Comparison of ENCODE assay signal across 10 cellular contexts in genomic region chr2:25310965-25311865, GRCh38. TPM values are rescaled to one million over a fixed set of nuclear protein-coding genes. Genes with fewer than 3 reads are reported as not detected.
A peak's percentile ranks its signal among the peaks of the same experiment; 100 is the strongest.
DNase-seq lines count a peak whose midpoint lies in the region; ATAC-seq and TF ChIP-seq lines count a peak whose summit lies in the region.
"Had no signal": no experiment of that assay in that cellular context is flagged by ENCODE, and none has a peak within 500 bp of the region (broad histone marks: within the 10 kb centered on the region; RNA-seq: fewer than 3 reads in every experiment).

No MANE protein-coding gene starts in this region.

- TF ChIP-seq CTCF in left ventricle myocardium inferior (IDR thresholded peaks at IDR 0.05; ENCODE audit: borderline replicate concordance), result no peak
- no peak for TF ChIP-seq CTCF in upper lobe of left lung (IDR thresholded peaks at IDR 0.05)

- H3K27ac ChIP-seq in left ventricle myocardium inferior (replicated peaks) (peak overlapping the region; percentile 80), upper lobe of left lung (peak overlapping the region in 2 of 4 donors; percentile 5 to 36)

- H3K4me3 Mint-ChIP-seq in activated CD4-positive, alpha-beta T cell treated with anti-CD3 and anti-CD28 coated beads, Interleukin-2, amount 10 ng/mL, durations not matched to agents 24 days and 14 days, result peak overlapping the region; percentile 40

- H3K36me3 ChIP-seq in left ventricle myocardium inferior (peaks cover 10% of the 10 kb centered on the region), upper lobe of left lung (peaks cover 0 to 23% (median 7%) of the 10 kb centered on the region in 4 donors)

- H3K4me3 ChIP-seq in left ventricle myocardium inferior, result no peak overlapping the region
- H3K4me3 ChIP-seq in upper lobe of left lung, result no peak overlapping the region

- H3K27me3 ChIP-seq in left ventricle myocardium inferior (ENCODE audit: low read depth) (no peaks in the 10 kb centered on the region), upper lobe of left lung (no peaks in the 10 kb centered on the region)

- H3K9me3 Mint-ChIP-seq in activated CD4-positive, alpha-beta T cell treated with anti-CD3 and anti-CD28 coated beads, Interleukin-2, amount 10 ng/mL, durations not matched to agents 24 days and 14 days, result no peaks in the 10 kb centered on the region

- no peaks in the 10 kb centered on the region for H3K27me3 Mint-ChIP-seq in activated CD4-positive, alpha-beta T cell treated with anti-CD3 and anti-CD28 coated beads, Interleukin-2, amount 10 ng/mL, durations not matched to agents 24 days and 14 days

- no peaks in the 10 kb centered on the region for H3K9me3 ChIP-seq in left ventricle myocardium inferior (replicated peaks)
- no peaks in the 10 kb centered on the region for H3K9me3 ChIP-seq in upper lobe of left lung

- intact Hi-C loops in activated CD4-positive, alpha-beta T cell treated with anti-CD3 and anti-CD28 coated beads, Interleukin-2, amount 10 ng/mL, durations not matched to agents 24 days and 14 days (cut with micrococcal nuclease), result no loop called here
- intact Hi-C loops in left ventricle myocardium inferior (cut with micrococcal nuclease), result no loop called here

- peaks cover 66% of the 10 kb centered on the region for H3K36me3 Mint-ChIP-seq in activated CD4-positive, alpha-beta T cell treated with anti-CD3 and anti-CD28 coated beads, Interleukin-2, amount 10 ng/mL, durations not matched to agents 24 days and 14 days (ENCODE audit: low read depth)

- ATAC-seq in upper lobe of left lung (ENCODE audit: low FRiP score in 2 of 2), result peak; percentile 3 to 48

- H3K27ac Mint-ChIP-seq in activated CD4-positive, alpha-beta T cell treated with anti-CD3 and anti-CD28 coated beads, Interleukin-2, amount 10 ng/mL, durations not matched to agents 24 days and 14 days, result peak overlapping the region; percentile 67

- TF ChIP-seq EP300 in upper lobe of left lung (IDR thresholded peaks at IDR 0.05), result no peak

- TF ChIP-seq POLR2A in upper lobe of left lung (IDR thresholded peaks at IDR 0.05), result no peak

- DNase-seq in activated CD4-positive, alpha-beta T cell treated with anti-CD3 and anti-CD28 coated beads, Interleukin-2, amount 10 ng/mL, durations not matched to agents 24 days and 14 days, result no peak
- DNase-seq in activated CD4-positive, alpha-beta T cell treated with anti-CD3 and anti-CD28 coated beads for 1 hour, result no peak
- DNase-seq in SHP77 (lab: John Stamatoyannopoulos, UW) (peak; percentile 85 to 87), left ventricle myocardium inferior (peak; percentile 75), upper lobe of left lung (peak in 1 of 2 donors; percentile 50), glomerular visceral epithelial cell (ENCODE audit: extremely low spot score) (no peak), COLO829 (ENCODE audit: low spot score) (no peak), islet precursor cell (no peak)
- DNase-seq: ACHN, HCEC 1CT had no signal

- H3K4me1 ChIP-seq in left ventricle myocardium inferior (peaks cover 100% of the 10 kb centered on the region), upper lobe of left lung (peaks cover 48 to 66% (median 55%) of the 10 kb centered on the region in 4 donors)

- 46 to 50% methylated on average over 1 to 14 of the region's 14 CpGs for WGBS in upper lobe of left lung, 2 donors

- H3K4me1 Mint-ChIP-seq in activated CD4-positive, alpha-beta T cell treated with anti-CD3 and anti-CD28 coated beads, Interleukin-2, amount 10 ng/mL, durations not matched to agents 24 days and 14 days, result peaks cover 58% of the 10 kb centered on the region

RNA-seq across cellular contexts. Expression of gene DNMT3A, which starts 30.5 kb away (rescaled TPM):
- total RNA-seq in activated CD4-positive, alpha-beta T cell treated with anti-CD3 and anti-CD28 coated beads, Interleukin-2, amount 10 ng/mL, durations not matched to agents 24 days and 14 days, result 97.4 and 102 TPM in 2 replicates
- total RNA-seq in left ventricle myocardium inferior (16.5 TPM), upper lobe of left lung (10 to 100 TPM in 5 of 6 donors, 1 to 10 TPM in 1; 7.8 to 49.2 (median 30.4) TPM)

Comparison
In these comparisons a context has a peak if more than half of its experiments do, and no peak if none do; other contexts are left out.
1. DNase-seq: peak in SHP77 (2 of 2) and left ventricle myocardium inferior (single experiment); none in activated CD4-positive, alpha-beta T cell treated with anti-CD3 and anti-CD28 coated beads, Interleukin-2, amount 10 ng/mL, durations not matched to agents 24 days and 14 days (single experiment), activated CD4-positive, alpha-beta T cell treated with anti-CD3 and anti-CD28 coated beads for 1 hour (single experiment), glomerular visceral epithelial cell (single experiment), COLO829 (single experiment) and islet precursor cell (single experiment).